In the genomic region with DNA sequence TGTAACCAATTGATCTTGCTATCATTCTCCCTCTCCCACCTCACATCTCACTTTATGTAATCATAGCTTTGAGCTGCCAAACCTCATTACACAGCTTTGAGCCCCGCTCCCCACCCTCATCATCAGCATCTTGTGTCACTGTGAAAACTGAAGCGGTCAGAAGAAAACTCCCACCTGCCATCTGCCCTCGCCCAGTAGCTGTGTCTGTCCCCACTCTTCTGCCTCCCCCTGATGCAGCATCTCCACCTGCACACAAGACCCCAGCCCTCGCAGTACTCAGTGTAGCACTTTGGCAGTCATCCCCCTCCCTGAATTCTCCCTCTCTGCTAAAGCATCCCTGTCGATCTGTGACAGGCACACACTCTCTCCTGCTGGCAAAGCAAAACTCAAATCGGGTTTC, we compare ENCODE assay signal across 17 cellular contexts.
DNase-seq lines count a peak whose midpoint lies in the region; ATAC-seq and TF ChIP-seq lines count a peak whose summit lies in the region.
"Had no signal": no experiment of that assay in that cellular context is flagged by ENCODE, and none has a peak within 500 bp of the region (broad histone marks: within the 10 kb centered on the region; RNA-seq: fewer than 3 reads in every experiment).

No MANE protein-coding gene starts in this region.

- H3K4me3 Mint-ChIP-seq in activated T-helper 1 cell treated with anti-CD3 and anti-CD28 coated beads, Interleukin-12 subunit alpha, Interleukin-12 subunit beta, Interleukin-2, Interleukin-4 antibody, amounts not matched to agents 30 ng/mL and 10 ng/mL and 1 ng/mL, durations not matched to agents 14 hours and 24 hours and 36 hours, result no peak overlapping the region
- H3K4me3 Mint-ChIP-seq in progenitor cell of endocrine pancreas (ENCODE audit: low read depth), result no peak overlapping the region
- H3K4me3 Mint-ChIP-seq in effector memory CD8-positive, alpha-beta T cell, result no peak overlapping the region
- H3K4me3 Mint-ChIP-seq in activated CD4-positive, alpha-beta T cell treated with anti-CD3 and anti-CD28 coated beads, Interleukin-2, amount 10 ng/mL, durations not matched to agents 24 days and 14 days, result no peak overlapping the region
- H3K4me3 Mint-ChIP-seq: B cell; CD8-positive, alpha-beta T cell had no signal

- H3K27me3 Mint-ChIP-seq in activated T-helper 1 cell treated with anti-CD3 and anti-CD28 coated beads, Interleukin-12 subunit alpha, Interleukin-12 subunit beta, Interleukin-2, Interleukin-4 antibody, amounts not matched to agents 30 ng/mL and 10 ng/mL and 1 ng/mL, durations not matched to agents 14 hours and 24 hours and 36 hours (ENCODE audit: insufficient read depth), result no peaks in the 10 kb centered on the region
- no peaks in the 10 kb centered on the region for H3K27me3 Mint-ChIP-seq in progenitor cell of endocrine pancreas
- no peaks in the 10 kb centered on the region for H3K27me3 Mint-ChIP-seq in effector memory CD8-positive, alpha-beta T cell
- no peaks in the 10 kb centered on the region for H3K27me3 Mint-ChIP-seq in activated CD4-positive, alpha-beta T cell treated with anti-CD3 and anti-CD28 coated beads, Interleukin-2, amount 10 ng/mL, durations not matched to agents 24 days and 14 days
- H3K27me3 Mint-ChIP-seq: B cell had no signal

- DNase-seq in Ammon's horn (ENCODE audit: low spot score) (peak; percentile 24), dorsolateral prefrontal cortex (peak in 2 of 10 donors; percentile 21 to 59), progenitor cell of endocrine pancreas (ENCODE audit: low spot score, unreplicated experiment) (no peak)
- no peak for DNase-seq in activated T-helper 1 cell treated with anti-CD3 and anti-CD28 coated beads, Interleukin-12 subunit alpha, Interleukin-12 subunit beta, Interleukin-2, Interleukin-4 antibody, amounts not matched to agents 30 ng/mL and 10 ng/mL and 1 ng/mL, durations not matched to agents 14 hours and 24 hours and 36 hours (ENCODE audit: low spot score)
- no peak for DNase-seq in effector memory CD8-positive, alpha-beta T cell
- no peak for DNase-seq in activated CD4-positive, alpha-beta T cell treated with anti-CD3 and anti-CD28 coated beads, Interleukin-2, amount 10 ng/mL, durations not matched to agents 24 days and 14 days
- DNase-seq in stimulated activated CD4-positive, alpha-beta T cell treated with anti-CD3 and anti-CD28 coated beads, Interleukin-4, amount 100 ng/mL, for 1 hour, result no peak
- DNase-seq: 8988T; Calu3; CD8-positive, alpha-beta T cell; DMS79 treated with DMSO at 0.1 percent for 48 hours; GF-D8 had no signal

- H3K27ac ChIP-seq in dorsolateral prefrontal cortex, result peak overlapping the region in 47 of 59 donors; percentile 7 to 86 (median 62)
- H3K27ac ChIP-seq: BLaER1 treated with 17β-estradiol and CSF1 and Interleukin-3, amounts not matched to agents 10 nM and 100 nM; HL-60 had no signal

- H3K4me3 ChIP-seq in dorsolateral prefrontal cortex, result no peak overlapping the region
- H3K4me3 ChIP-seq: BLaER1 treated with 17β-estradiol and CSF1 and Interleukin-3, amounts not matched to agents 10 nM and 100 nM; HAP-1 had no signal

- peaks cover 12% of the 10 kb centered on the region for H3K36me3 Mint-ChIP-seq in activated T-helper 1 cell treated with anti-CD3 and anti-CD28 coated beads, Interleukin-12 subunit alpha, Interleukin-12 subunit beta, Interleukin-2, Interleukin-4 antibody, amounts not matched to agents 30 ng/mL and 10 ng/mL and 1 ng/mL, durations not matched to agents 14 hours and 24 hours and 36 hours (ENCODE audit: low read depth)
- H3K36me3 Mint-ChIP-seq in progenitor cell of endocrine pancreas (ENCODE audit: insufficient read depth), result peaks cover 8% of the 10 kb centered on the region
- H3K36me3 Mint-ChIP-seq in effector memory CD8-positive, alpha-beta T cell (ENCODE audit: insufficient read depth), result peaks cover 37% of the 10 kb centered on the region
- peaks cover 3% of the 10 kb centered on the region for H3K36me3 Mint-ChIP-seq in activated CD4-positive, alpha-beta T cell treated with anti-CD3 and anti-CD28 coated beads, Interleukin-2, amount 10 ng/mL, durations not matched to agents 24 days and 14 days (ENCODE audit: low read depth)

- no peaks in the 10 kb centered on the region for H3K4me1 Mint-ChIP-seq in activated T-helper 1 cell treated with anti-CD3 and anti-CD28 coated beads, Interleukin-12 subunit alpha, Interleukin-12 subunit beta, Interleukin-2, Interleukin-4 antibody, amounts not matched to agents 30 ng/mL and 10 ng/mL and 1 ng/mL, durations not matched to agents 14 hours and 24 hours and 36 hours (ENCODE audit: low read depth)
- H3K4me1 Mint-ChIP-seq in progenitor cell of endocrine pancreas (ENCODE audit: low read depth), result peaks cover 13% of the 10 kb centered on the region
- no peaks in the 10 kb centered on the region for H3K4me1 Mint-ChIP-seq in effector memory CD8-positive, alpha-beta T cell (ENCODE audit: low read depth in 2 of 2)
- H3K4me1 Mint-ChIP-seq in activated CD4-positive, alpha-beta T cell treated with anti-CD3 and anti-CD28 coated beads, Interleukin-2, amount 10 ng/mL, durations not matched to agents 24 days and 14 days, result peaks cover 4% of the 10 kb centered on the region
- H3K4me1 Mint-ChIP-seq: B cell had no signal

- H3K9me3 Mint-ChIP-seq in activated T-helper 1 cell treated with anti-CD3 and anti-CD28 coated beads, Interleukin-12 subunit alpha, Interleukin-12 subunit beta, Interleukin-2, Interleukin-4 antibody, amounts not matched to agents 30 ng/mL and 10 ng/mL and 1 ng/mL, durations not matched to agents 14 hours and 24 hours and 36 hours, result no peaks in the 10 kb centered on the region
- H3K9me3 Mint-ChIP-seq in progenitor cell of endocrine pancreas (ENCODE audit: low read depth), result no peaks in the 10 kb centered on the region
- H3K9me3 Mint-ChIP-seq in effector memory CD8-positive, alpha-beta T cell, result no peaks in the 10 kb centered on the region
- H3K9me3 Mint-ChIP-seq in activated CD4-positive, alpha-beta T cell treated with anti-CD3 and anti-CD28 coated beads, Interleukin-2, amount 10 ng/mL, durations not matched to agents 24 days and 14 days, result no peaks in the 10 kb centered on the region
- H3K9me3 Mint-ChIP-seq: CD8-positive, alpha-beta T cell had no signal

- ATAC-seq in effector memory CD8-positive, alpha-beta T cell (replicated peaks), result no peak
- no peak for ATAC-seq in HG03520 (IDR thresholded peaks at IDR 0.05; ENCODE audit: unreplicated experiment)
- ATAC-seq: CD8-positive, alpha-beta T cell had no signal

- TF ChIP-seq CTCF in dorsolateral prefrontal cortex (IDR thresholded peaks at IDR 0.05 in 54 of 56, conservative IDR thresholded peaks at IDR 0.05 in 2 of 56; ENCODE audit: low read depth in 1 of 56, partially characterized antibody in 56 of 56) (no peak), progenitor cell of endocrine pancreas (IDR thresholded peaks at IDR 0.05; ENCODE audit: unreplicated experiment) (no peak)

- H3K27ac Mint-ChIP-seq in activated T-helper 1 cell treated with anti-CD3 and anti-CD28 coated beads, Interleukin-12 subunit alpha, Interleukin-12 subunit beta, Interleukin-2, Interleukin-4 antibody, amounts not matched to agents 30 ng/mL and 10 ng/mL and 1 ng/mL, durations not matched to agents 14 hours and 24 hours and 36 hours, result peak overlapping the region; percentile 10
- peak overlapping the region; percentile 17 for H3K27ac Mint-ChIP-seq in progenitor cell of endocrine pancreas
- H3K27ac Mint-ChIP-seq in effector memory CD8-positive, alpha-beta T cell, result peak overlapping the region in 1 of 2 donors; percentile 78
- H3K27ac Mint-ChIP-seq in activated CD4-positive, alpha-beta T cell treated with anti-CD3 and anti-CD28 coated beads, Interleukin-2, amount 10 ng/mL, durations not matched to agents 24 days and 14 days, result no peak overlapping the region
- H3K27ac Mint-ChIP-seq: B cell; CD8-positive, alpha-beta T cell had no signal

- intact Hi-C loops in activated T-helper 1 cell treated with anti-CD3 and anti-CD28 coated beads, Interleukin-12 subunit alpha, Interleukin-12 subunit beta, Interleukin-2, Interleukin-4 antibody, amounts not matched to agents 30 ng/mL and 10 ng/mL and 1 ng/mL, durations not matched to agents 14 hours and 24 hours and 36 hours (cut with micrococcal nuclease), result no loop called here
- intact Hi-C loops in dorsolateral prefrontal cortex (cut with DNase I), result no loop called here
- intact Hi-C loops in activated CD4-positive, alpha-beta T cell treated with anti-CD3 and anti-CD28 coated beads, Interleukin-2, amount 10 ng/mL, durations not matched to agents 24 days and 14 days (cut with micrococcal nuclease), result no loop called here

- no peaks in the 10 kb centered on the region for H3K27me3 ChIP-seq in dorsolateral prefrontal cortex
- H3K27me3 ChIP-seq: BLaER1 treated with 17β-estradiol and CSF1 and Interleukin-3, amounts not matched to agents 10 nM and 100 nM had no signal
